ENCODE assay signal across 1 cellular context in the genomic region with DNA sequence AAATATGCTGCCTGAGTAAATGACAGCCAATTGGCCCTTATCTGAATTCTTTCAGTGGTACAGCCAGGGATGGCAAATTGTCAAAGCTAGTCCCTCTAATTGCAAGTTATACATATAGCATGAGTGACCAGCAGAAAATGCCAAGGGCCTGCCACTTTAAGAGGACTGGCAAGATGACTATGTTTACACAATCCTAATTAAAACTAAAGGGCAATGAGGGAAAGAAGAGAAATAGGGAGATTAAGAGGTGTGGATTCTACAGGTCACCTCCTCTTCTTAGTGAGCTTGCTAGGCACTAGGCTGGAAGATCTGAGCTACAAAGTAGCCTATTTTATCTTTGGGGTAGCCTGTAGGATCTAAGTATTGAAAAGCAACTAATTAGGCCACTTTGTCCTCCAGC.
TF ChIP-seq lines count a peak whose summit lies in the region.

No MANE protein-coding gene starts in this region.

TF ChIP-seq in HEK293, 187 proteins besides CTCF, POLR2A, EP300 and RAD21:
- no peak for TF ChIP-seq AEBP2 (tag by site-specific recombination; IDR thresholded peaks at IDR 0.05; ENCODE audit: borderline replicate concordance)
- TF ChIP-seq SP7 (tag by site-specific recombination; IDR thresholded peaks at IDR 0.05): peak; percentile 38; the same call in 1 of the 2 replicates
TF ChIP-seq in HEK293: peak in this region for 1.
